29 cellular contexts compared by ENCODE assay signal in genomic region chr1:152313319-152313801, GRCh38. TPM values are rescaled to one million over a fixed set of nuclear protein-coding genes. Genes with fewer than 3 reads are reported as not detected.
"Had no signal": no experiment of that assay in that cellular context is flagged by ENCODE, and none has a peak within 500 bp of the region (broad histone marks: within the 10 kb centered on the region; RNA-seq: fewer than 3 reads in every experiment).

No MANE protein-coding gene starts in this region.

- DNase-seq: central memory CD4-positive, alpha-beta T cell; colonic mucosa; effector CD8-positive, alpha-beta T cell; endodermal cell; foreskin fibroblast; gastrocnemius medialis; left colon; ovary; retina; stimulated activated CD4-positive, alpha-beta T cell treated with anti-CD3 and anti-CD28 coated beads, Interleukin-15, amount 100 ng/mL, for 24 hours; stimulated activated CD4-positive, alpha-beta T cell treated with anti-CD3 and anti-CD28 coated beads, Interleukin-2, amount 100 ng/mL, for 48 hours; stimulated activated CD8-positive, alpha-beta memory T cell treated with anti-CD3 and anti-CD28 coated beads, Interleukin-4, amount 100 ng/mL, for 48 hours; stimulated activated naive CD4-positive, alpha-beta T cell; stimulated activated naive CD8-positive, alpha-beta T cell treated with anti-CD3 and anti-CD28 coated beads, Interleukin-15, amount 100 ng/mL, for 72 hours; transverse colon had no signal

- H3K9me3 ChIP-seq: colonic mucosa, gastrocnemius medialis, ovary, suprapubic skin, transverse colon, vagina had no signal

- H3K4me1 ChIP-seq: colonic mucosa, gastrocnemius medialis, neural progenitor cell, suprapubic skin, transverse colon, vagina had no signal

- H3K27ac ChIP-seq: colonic mucosa, epithelial cell of prostate, gastrocnemius medialis, neural progenitor cell, ovary, skin epidermis, suprapubic skin, transverse colon, vagina had no signal

- ATAC-seq: esophagus mucosa; gastrocnemius medialis; left colon; stimulated activated naive CD8-positive, alpha-beta T cell treated with anti-CD3 and anti-CD28 coated beads, Interleukin-15, amount 100 ng/mL, for 72 hours had no signal

- H3K4me3 ChIP-seq: colonic mucosa, gastrocnemius medialis, lung, neural progenitor cell, ovary, skin epidermis, suprapubic skin, transverse colon, vagina had no signal

- H3K36me3 ChIP-seq: colonic mucosa, gastrocnemius medialis, neural progenitor cell, ovary, suprapubic skin, transverse colon had no signal

- H3K27me3 ChIP-seq: colonic mucosa, gastrocnemius medialis, neural progenitor cell, ovary, suprapubic skin, transverse colon, vagina had no signal

RNA-seq across cellular contexts. Expression of gene FLG, which starts 11.7 kb away (rescaled TPM):
- total RNA-seq: colonic mucosa, endodermal cell, gastrocnemius medialis, kidney epithelial cell, left colon, lung, mononuclear cell, ovary, pulmonary artery endothelial cell, transverse colon, ureter had no signal

RNA-seq across cellular contexts. Expression of gene FLG2, which starts 46.4 kb away (rescaled TPM):
- total RNA-seq: cerebellum, colonic mucosa, endodermal cell, esophagus mucosa, gastrocnemius medialis, glomerular endothelial cell, kidney epithelial cell, left colon, liver, lung, mononuclear cell, ovary, pulmonary artery endothelial cell, transverse colon, ureter, vagina had no signal
- polyA plus RNA-seq: liver, lung, ovary had no signal
